ENCODE assay signal across 10 cellular contexts in the genomic region with DNA sequence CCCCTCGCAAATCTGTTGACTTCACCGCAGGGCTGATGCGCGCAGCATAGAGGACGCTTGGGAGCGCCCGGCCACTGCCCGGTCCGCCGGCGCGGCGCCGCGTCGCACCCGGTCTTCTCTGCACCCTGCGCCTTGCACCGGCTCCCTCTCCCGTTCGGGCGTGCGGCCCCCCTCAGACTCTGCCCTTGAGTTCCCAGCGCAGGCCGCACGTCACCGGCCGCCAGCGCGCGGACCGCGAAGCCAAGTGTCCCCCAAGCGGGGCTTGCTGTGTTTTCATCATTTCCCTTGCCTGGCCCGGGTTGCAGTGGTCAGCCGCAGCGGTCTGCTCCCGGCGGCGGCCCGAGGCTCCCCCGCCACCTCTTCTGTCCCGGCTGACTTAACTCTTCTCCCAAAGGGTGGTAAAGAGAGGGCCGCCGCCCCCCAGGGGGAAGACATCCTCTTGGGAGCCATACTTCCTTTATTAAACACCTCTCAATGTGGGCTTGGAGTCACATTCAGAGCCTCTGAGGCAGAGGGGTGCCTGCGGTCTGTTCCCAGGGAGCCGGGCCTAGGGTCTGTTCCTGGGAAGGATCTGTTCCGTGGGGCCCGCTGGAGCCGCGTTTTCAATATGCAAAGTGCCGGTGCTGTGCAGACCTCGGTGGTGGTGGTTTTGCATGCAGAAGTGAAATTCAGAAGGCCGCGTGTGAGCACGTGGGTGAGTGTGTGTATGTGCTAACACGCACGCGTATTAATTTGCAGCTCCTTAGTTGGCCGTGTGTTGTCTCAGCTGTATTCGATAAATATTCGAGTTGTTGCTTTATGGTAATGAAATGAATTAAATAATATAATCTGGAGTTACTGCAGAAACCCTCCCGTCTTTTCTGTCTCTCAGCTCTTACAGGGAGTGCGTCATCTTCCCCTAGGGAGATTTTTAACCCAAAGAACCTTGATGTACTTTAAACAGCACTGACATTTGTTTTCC. TPM values are rescaled to one million over a fixed set of nuclear protein-coding genes. Genes with fewer than 3 reads are reported as not detected.
DNase-seq lines count a peak whose midpoint lies in the region; ATAC-seq and TF ChIP-seq lines count a peak whose summit lies in the region.
"Had no signal": no experiment of that assay in that cellular context is flagged by ENCODE, and none has a peak within 500 bp of the region (broad histone marks: within the 10 kb centered on the region; RNA-seq: fewer than 3 reads in every experiment).

No MANE protein-coding gene starts in this region.

- no peak overlapping the region for H3K4me2 ChIP-seq in MM.1S (ENCODE audit: low read depth, low read length)

- no peaks in the 10 kb centered on the region for H4K20me1 ChIP-seq in MM.1S (ENCODE audit: insufficient read depth, low read length)

- no peaks in the 10 kb centered on the region for H3K9me3 ChIP-seq in MM.1S (replicated peaks; ENCODE audit: insufficient read depth, low read length)

- H3K27ac Mint-ChIP-seq in naive thymus-derived CD8-positive, alpha-beta T cell, result no peak overlapping the region

- 0 out of 2 replicates have a peak, but pooled peaks cover 7% of the 10 kb centered on the region for H3K79me2 ChIP-seq in MM.1S (ENCODE audit: low read length)

- TF ChIP-seq CTCF in dorsolateral prefrontal cortex (IDR thresholded peaks at IDR 0.05 in 54 of 56, conservative IDR thresholded peaks at IDR 0.05 in 2 of 56; ENCODE audit: low read depth in 1 of 56, partially characterized antibody in 56 of 56), result peak in 17 of 56 donors; percentile 3 to 30 (median 15)
- TF ChIP-seq CTCF in MM.1S (IDR thresholded peaks at IDR 0.05; ENCODE audit: low read length), result no peak

- no peaks in the 10 kb centered on the region for H3K36me3 ChIP-seq in H7 (replicated peaks; ENCODE audit: control insufficient read depth, insufficient read depth, low read length)
- H3K36me3 ChIP-seq in MM.1S (replicated peaks; ENCODE audit: insufficient read depth, low read length), result no peaks in the 10 kb centered on the region

- POLR2A ChIA-PET in naive thymus-derived CD8-positive, alpha-beta T cell (lab: Charles Lee), result no interaction called here

- H2AFZ ChIP-seq in MM.1S (ENCODE audit: low read length), result no peak overlapping the region

- H3K27ac ChIP-seq in dorsolateral prefrontal cortex, result peak overlapping the region in 57 of 59 donors; percentile 16 to 91 (median 76)
- no peak overlapping the region for H3K27ac ChIP-seq in MM.1S (ENCODE audit: low read length)
- H3K27ac ChIP-seq: HL-60 had no signal

- ATAC-seq in naive thymus-derived CD8-positive, alpha-beta T cell, result no peak
- no peak for ATAC-seq in esophagus mucosa

- peaks cover 0 to 5% (median 0%) of the 10 kb centered on the region in 5 donors for H3K27me3 Mint-ChIP-seq in naive thymus-derived CD8-positive, alpha-beta T cell

- H3K9ac ChIP-seq in MM.1S (ENCODE audit: low read length), result no peak overlapping the region

- H3F3A ChIP-seq in MM.1S (ENCODE audit: insufficient read depth, low read length), result peaks cover 20% of the 10 kb centered on the region

- H3K4me1 ChIP-seq in MM.1S (ENCODE audit: low read length), result peaks cover 22% of the 10 kb centered on the region

- H3K27me3 ChIP-seq in H7 (ENCODE audit: control insufficient read depth, insufficient read depth, low read length) (no peaks in the 10 kb centered on the region), dorsolateral prefrontal cortex (no peaks in the 10 kb centered on the region), MM.1S (replicated peaks; ENCODE audit: insufficient read depth, low read length) (no peaks in the 10 kb centered on the region)

- no peaks in the 10 kb centered on the region for H3K4me1 Mint-ChIP-seq in naive thymus-derived CD8-positive, alpha-beta T cell

- H3K4me3 ChIP-seq in H7 (ENCODE audit: insufficient read depth, low read depth, low read length) (peak overlapping the region; percentile 27), dorsolateral prefrontal cortex (peak overlapping the region; percentile 10 to 67 (median 52)), skeletal muscle cell (ENCODE audit: low read depth, low read length) (peak overlapping the region; percentile 22), MM.1S (ENCODE audit: low read length) (no peak overlapping the region)

- H3K9me3 Mint-ChIP-seq in naive thymus-derived CD8-positive, alpha-beta T cell, result peaks cover 0 to 8% (median 2%) of the 10 kb centered on the region in 9 donors

- no peaks in the 10 kb centered on the region for H3K9me2 ChIP-seq in MM.1S (replicated peaks; ENCODE audit: insufficient read depth, low read length)

- intact Hi-C loops in dorsolateral prefrontal cortex (cut with DNase I), result no loop called here

- H3K36me3 Mint-ChIP-seq in naive thymus-derived CD8-positive, alpha-beta T cell, result peaks cover 0 to 6% (median 3%) of the 10 kb centered on the region in 3 donors

- DNase-seq in H7, result peak; percentile 59
- peak in 8 of 10 donors; percentile 36 to 66 (median 53) for DNase-seq in dorsolateral prefrontal cortex
- peak; percentile 28 for DNase-seq in iPS-NIHi11 (ENCODE audit: low spot score)
- DNase-seq in skeletal muscle cell (ENCODE audit: low read depth), result peak; percentile 67
- no peak for DNase-seq in MM.1S
- DNase-seq in naive thymus-derived CD8-positive, alpha-beta T cell, result no peak
- DNase-seq in DMS153 treated with DMSO at 0.1 percent for 48 hours (lab: John Stamatoyannopoulos, UW; ENCODE audit: unreplicated experiment), result no peak
- DNase-seq: NCI-H524 treated with DMSO at 0.1 percent for 48 hours had no signal

- H3K4me3 Mint-ChIP-seq in naive thymus-derived CD8-positive, alpha-beta T cell, result no peak overlapping the region

RNA-seq across cellular contexts. Expression of a gene that starts 17.6 kb away (rescaled TPM):
- total RNA-seq in H7 (2014; rRNA removed; shearing (Covaris generic)), result 70.5 and 92.6 TPM in 2 replicates
- total RNA-seq in dorsolateral prefrontal cortex (100 to 1,000 TPM in 115 of 120 experiments, 10 to 100 TPM in 5; 81.3 to 167 (median 127) TPM), esophagus mucosa (31.5 TPM)
- total RNA-seq in naive thymus-derived CD8-positive, alpha-beta T cell, result 1 to 10 TPM; 1.4 to 1.8 TPM
- under 1 TPM in 1 of 3 donors, not detected in 2; 0.08 TPM for polyA plus RNA-seq in naive thymus-derived CD8-positive, alpha-beta T cell

Comparison
In these comparisons a context has a peak if more than half of its experiments do, and no peak if none do; other contexts are left out.
1. DNase-seq: peak in H7 (single experiment), dorsolateral prefrontal cortex (8 of 10), iPS-NIHi11 (single experiment) and skeletal muscle cell (single experiment); none in MM.1S (single experiment), naive thymus-derived CD8-positive, alpha-beta T cell (0 of 10) and DMS153 treated with DMSO at 0.1 percent for 48 hours (single experiment).
2. RNA of a gene that starts 17.6 kb away (total RNA-seq): 81.3 to 167 TPM in dorsolateral prefrontal cortex, 70.5 to 92.6 TPM in H7 and 31.5 TPM in esophagus mucosa (single experiment); 1.4 to 1.8 TPM in naive thymus-derived CD8-positive, alpha-beta T cell; every median in the first group is over 10 times any median in the second.